22 cellular contexts compared by ENCODE assay signal in genomic region chr14:99210333-99210732, GRCh38.
A peak's percentile ranks its signal among the peaks of the same experiment; 100 is the strongest.
DNase-seq lines count a peak whose midpoint lies in the region; ATAC-seq and TF ChIP-seq lines count a peak whose summit lies in the region.
"Had no signal": no experiment of that assay in that cellular context is flagged by ENCODE, and none has a peak within 500 bp of the region (broad histone marks: within the 10 kb centered on the region; RNA-seq: fewer than 3 reads in every experiment).

No MANE protein-coding gene starts in this region.

- no peaks in the 10 kb centered on the region for H3K9me3 Mint-ChIP-seq in activated T-cell treated with anti-CD3 and anti-CD28 coated beads, Interleukin-2, amount 50 U/mL, for 4 hours
- H3K9me3 Mint-ChIP-seq in CD8-positive, alpha-beta T cell, result no peaks in the 10 kb centered on the region
- no peaks in the 10 kb centered on the region for H3K9me3 Mint-ChIP-seq in activated T-helper 2 cell treated with anti-CD3 and anti-CD28 coated beads, Interferon-gamma antibody, Interleukin-2, Interleukin-4, amounts not matched to agents 10 μg/mL and 5 μg/mL and 100 μg/mL, durations not matched to agents 14 hours and 24 hours and 36 hours
- no peaks in the 10 kb centered on the region for H3K9me3 Mint-ChIP-seq in natural killer cell treated with Interleukin-12 subunit alpha and Interleukin-12 subunit beta and Interleukin-15 and Interleukin-18, amount 100 ng/mL, for 72 hours
- H3K9me3 Mint-ChIP-seq: mesothelial cell of epicardium, nephron had no signal

- CTCF ChIA-PET in CD8-positive, alpha-beta T cell (lab: Charles Lee), result interaction anchor here (0.8 to 1.7 kb wide), 6 partner anchors 13 to 50 kb away, joined by 3 to 5 read pairs (median 4); no protein-coding TSS in a partner anchor

- intact Hi-C loops in CD8-positive, alpha-beta T cell (cut with DNase I, micrococcal nuclease), result loop anchor here in 1 of 2 experiments (2.0 kb wide), 1 partner anchor 18 kb away; no protein-coding TSS in a partner anchor
- intact Hi-C loops in activated T-helper 2 cell treated with anti-CD3 and anti-CD28 coated beads, Interferon-gamma antibody, Interleukin-2, Interleukin-4, amounts not matched to agents 10 μg/mL and 5 μg/mL and 100 μg/mL, durations not matched to agents 14 hours and 24 hours and 36 hours (cut with micrococcal nuclease), result no loop called here
- intact Hi-C loops in body of pancreas (cut with DNase I), result no loop called here

- no peaks in the 10 kb centered on the region for H3K27me3 ChIP-seq in CD8-positive, alpha-beta T cell (ENCODE audit: insufficient read depth, low read length)
- H3K27me3 ChIP-seq in body of pancreas, result no peaks in the 10 kb centered on the region
- H3K27me3 ChIP-seq: colonic mucosa, gastroesophageal sphincter, ovary had no signal

- no peak for TF ChIP-seq CTCF in CD8-positive, alpha-beta T cell (IDR thresholded peaks at IDR 0.05)
- TF ChIP-seq CTCF in body of pancreas (IDR thresholded peaks at IDR 0.05), result no peak

- ATAC-seq in activated T-cell treated with anti-CD3 and anti-CD28 coated beads, Interleukin-2, amount 50 U/mL, for 4 hours, result no peak
- no peak for ATAC-seq in CD8-positive, alpha-beta T cell
- no peak for ATAC-seq in natural killer cell treated with Interleukin-12 subunit alpha and Interleukin-12 subunit beta and Interleukin-15 and Interleukin-18, amount 100 ng/mL, for 72 hours
- ATAC-seq in GM18511 (IDR thresholded peaks at IDR 0.05; ENCODE audit: unreplicated experiment) (no peak), body of pancreas (no peak)
- ATAC-seq: gastroesophageal sphincter, left ventricle myocardium superior had no signal

- no peaks in the 10 kb centered on the region for H3K9me3 ChIP-seq in CD8-positive, alpha-beta T cell (ENCODE audit: low read length)
- no peaks in the 10 kb centered on the region for H3K9me3 ChIP-seq in body of pancreas
- H3K9me3 ChIP-seq: colonic mucosa, gastroesophageal sphincter, ovary had no signal

- H3K27ac Mint-ChIP-seq in CD8-positive, alpha-beta T cell, result peak overlapping the region; percentile 99
- peak overlapping the region; percentile 62 for H3K27ac Mint-ChIP-seq in activated T-helper 2 cell treated with anti-CD3 and anti-CD28 coated beads, Interferon-gamma antibody, Interleukin-2, Interleukin-4, amounts not matched to agents 10 μg/mL and 5 μg/mL and 100 μg/mL, durations not matched to agents 14 hours and 24 hours and 36 hours
- H3K27ac Mint-ChIP-seq in natural killer cell treated with Interleukin-12 subunit alpha and Interleukin-12 subunit beta and Interleukin-15 and Interleukin-18, amount 100 ng/mL, for 72 hours, result peak overlapping the region; percentile 72 to 93
- H3K27ac Mint-ChIP-seq: mesothelial cell of epicardium, nephron had no signal

- peak overlapping the region; percentile 23 for H3K4me3 Mint-ChIP-seq in activated T-cell treated with anti-CD3 and anti-CD28 coated beads, Interleukin-2, amount 50 U/mL, for 4 hours
- peak overlapping the region; percentile 69 for H3K4me3 Mint-ChIP-seq in CD8-positive, alpha-beta T cell
- H3K4me3 Mint-ChIP-seq in activated T-helper 2 cell treated with anti-CD3 and anti-CD28 coated beads, Interferon-gamma antibody, Interleukin-2, Interleukin-4, amounts not matched to agents 10 μg/mL and 5 μg/mL and 100 μg/mL, durations not matched to agents 14 hours and 24 hours and 36 hours (ENCODE audit: low read depth), result no peak overlapping the region
- H3K4me3 Mint-ChIP-seq in natural killer cell treated with Interleukin-12 subunit alpha and Interleukin-12 subunit beta and Interleukin-15 and Interleukin-18, amount 100 ng/mL, for 72 hours, result peak overlapping the region; percentile 17
- H3K4me3 Mint-ChIP-seq: mesothelial cell of epicardium, nephron had no signal

- POLR2A ChIA-PET in CD8-positive, alpha-beta T cell (lab: Charles Lee), result interaction anchor here (1.0 to 63.2 kb wide), 4 partner anchors 15 to 36 kb away, joined by 3 to 2179 read pairs (median 3); partner anchors contain the start of gene BCL11B

- peak overlapping the region; percentile 21 for H3K4me3 ChIP-seq in CD8-positive, alpha-beta T cell (ENCODE audit: low read depth, low read length)
- H3K4me3 ChIP-seq in body of pancreas, result no peak overlapping the region
- H3K4me3 ChIP-seq: colonic mucosa, gastroesophageal sphincter, ovary, PC-9 had no signal

- peaks cover 98% of the 10 kb centered on the region for H3K4me1 Mint-ChIP-seq in activated T-cell treated with anti-CD3 and anti-CD28 coated beads, Interleukin-2, amount 50 U/mL, for 4 hours (ENCODE audit: low read depth)
- H3K4me1 Mint-ChIP-seq in CD8-positive, alpha-beta T cell (ENCODE audit: low read depth), result peaks cover 99% of the 10 kb centered on the region
- H3K4me1 Mint-ChIP-seq in activated T-helper 2 cell treated with anti-CD3 and anti-CD28 coated beads, Interferon-gamma antibody, Interleukin-2, Interleukin-4, amounts not matched to agents 10 μg/mL and 5 μg/mL and 100 μg/mL, durations not matched to agents 14 hours and 24 hours and 36 hours (ENCODE audit: low read depth), result peaks cover 90% of the 10 kb centered on the region
- peaks cover 68 to 76% of the 10 kb centered on the region in 2 donors for H3K4me1 Mint-ChIP-seq in natural killer cell treated with Interleukin-12 subunit alpha and Interleukin-12 subunit beta and Interleukin-15 and Interleukin-18, amount 100 ng/mL, for 72 hours (ENCODE audit: low read depth in 2 of 2)

- H3K36me3 Mint-ChIP-seq in activated T-cell treated with anti-CD3 and anti-CD28 coated beads, Interleukin-2, amount 50 U/mL, for 4 hours (ENCODE audit: insufficient read depth), result peaks cover 25% of the 10 kb centered on the region
- H3K36me3 Mint-ChIP-seq in CD8-positive, alpha-beta T cell, result peaks cover 86% of the 10 kb centered on the region
- peaks cover 46% of the 10 kb centered on the region for H3K36me3 Mint-ChIP-seq in activated T-helper 2 cell treated with anti-CD3 and anti-CD28 coated beads, Interferon-gamma antibody, Interleukin-2, Interleukin-4, amounts not matched to agents 10 μg/mL and 5 μg/mL and 100 μg/mL, durations not matched to agents 14 hours and 24 hours and 36 hours (ENCODE audit: low read depth)
- no peaks in the 10 kb centered on the region for H3K36me3 Mint-ChIP-seq in natural killer cell treated with Interleukin-12 subunit alpha and Interleukin-12 subunit beta and Interleukin-15 and Interleukin-18, amount 100 ng/mL, for 72 hours

- no peaks in the 10 kb centered on the region for H3K27me3 Mint-ChIP-seq in activated T-cell treated with anti-CD3 and anti-CD28 coated beads, Interleukin-2, amount 50 U/mL, for 4 hours (ENCODE audit: low read depth)
- H3K27me3 Mint-ChIP-seq in CD8-positive, alpha-beta T cell (ENCODE audit: low read depth), result no peaks in the 10 kb centered on the region
- H3K27me3 Mint-ChIP-seq in activated T-helper 2 cell treated with anti-CD3 and anti-CD28 coated beads, Interferon-gamma antibody, Interleukin-2, Interleukin-4, amounts not matched to agents 10 μg/mL and 5 μg/mL and 100 μg/mL, durations not matched to agents 14 hours and 24 hours and 36 hours (ENCODE audit: low read depth), result no peaks in the 10 kb centered on the region
- no peaks in the 10 kb centered on the region for H3K27me3 Mint-ChIP-seq in natural killer cell treated with Interleukin-12 subunit alpha and Interleukin-12 subunit beta and Interleukin-15 and Interleukin-18, amount 100 ng/mL, for 72 hours

- DNase-seq in activated T-cell treated with anti-CD3 and anti-CD28 coated beads, Interleukin-2, amount 50 U/mL, for 4 hours, result no peak
- DNase-seq in activated T-cell treated with anti-CD3 and anti-CD28 coated beads, Interleukin-2, amount 50 U/mL, for 48 hours, result no peak
- DNase-seq in CD8-positive, alpha-beta T cell, result no peak
- no peak for DNase-seq in activated T-helper 2 cell treated with anti-CD3 and anti-CD28 coated beads, Interferon-gamma antibody, Interleukin-2, Interleukin-4, amounts not matched to agents 10 μg/mL and 5 μg/mL and 100 μg/mL, durations not matched to agents 14 hours and 24 hours and 36 hours (ENCODE audit: low spot score)
- DNase-seq in natural killer cell treated with Interleukin-12 subunit alpha and Interleukin-12 subunit beta and Interleukin-15 and Interleukin-18, amount 100 ng/mL, for 72 hours (ENCODE audit: low spot score), result no peak
- DNase-seq in body of pancreas, result no peak
- DNase-seq: ACHN, C1 segment of cervical spinal cord, colonic mucosa, EL, islet precursor cell, left ventricle myocardium superior, NCI-H1436, NCI-H2107, ovary, PC-9, SHP77 treated with DMSO at 0.1 percent for 48 hours had no signal

- WGBS in body of pancreas, 2 donors, result 63 to 73% methylated on average over 7 to 8 of the region's 8 CpGs

- H3K4me1 ChIP-seq in CD8-positive, alpha-beta T cell (ENCODE audit: insufficient read depth, low read length), result peaks cover 98% of the 10 kb centered on the region
- H3K4me1 ChIP-seq in body of pancreas, result no peaks in the 10 kb centered on the region
- H3K4me1 ChIP-seq: colonic mucosa had no signal

- TF ChIP-seq POLR2A in body of pancreas (IDR thresholded peaks at IDR 0.05), result no peak

- H3K27ac ChIP-seq in CD8-positive, alpha-beta T cell (ENCODE audit: low read depth, low read length), result peak overlapping the region; percentile 19
- H3K27ac ChIP-seq in body of pancreas, result no peak overlapping the region
- H3K27ac ChIP-seq: colonic mucosa, gastroesophageal sphincter, KMS-11, ovary, PC-9 had no signal

- H3K36me3 ChIP-seq in CD8-positive, alpha-beta T cell (ENCODE audit: insufficient read depth, low read length), result peaks cover 2% of the 10 kb centered on the region
- no peaks in the 10 kb centered on the region for H3K36me3 ChIP-seq in body of pancreas (replicated peaks in 1 of 2; ENCODE audit: insufficient read depth in 1 of 2, low read depth in 2 of 2)
- H3K36me3 ChIP-seq: colonic mucosa, gastroesophageal sphincter, ovary had no signal
